In the genomic region with DNA sequence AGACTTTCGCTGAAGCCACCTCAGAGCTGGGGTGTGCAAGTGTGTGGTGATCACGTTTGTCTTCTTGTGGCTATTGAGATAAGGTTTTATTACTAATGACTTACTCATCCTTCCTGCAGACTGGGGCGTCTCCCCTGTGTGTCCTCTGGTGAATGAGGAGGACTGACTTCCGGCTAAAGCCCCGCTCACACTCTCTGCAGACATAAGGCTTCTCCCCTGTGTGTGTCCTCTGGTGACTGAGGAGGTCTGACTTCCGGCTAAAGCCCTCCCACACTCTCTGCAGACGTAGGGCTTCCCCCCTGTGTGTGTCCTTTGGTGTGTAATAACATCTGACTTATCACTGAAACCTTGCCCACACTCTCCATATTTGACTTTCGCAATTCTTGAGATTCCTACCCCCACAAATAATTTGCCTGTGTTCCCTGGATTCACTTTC, we compare ENCODE assay signal across 12 cellular contexts. TPM values are rescaled to one million over a fixed set of nuclear protein-coding genes. Genes with fewer than 3 reads are reported as not detected.
DNase-seq lines count a peak whose midpoint lies in the region; ATAC-seq and TF ChIP-seq lines count a peak whose summit lies in the region.
"Had no signal": no experiment of that assay in that cellular context is flagged by ENCODE, and none has a peak within 500 bp of the region (broad histone marks: within the 10 kb centered on the region; RNA-seq: fewer than 3 reads in every experiment).

No MANE protein-coding gene starts in this region.

- H3K36me3 ChIP-seq in A673 (ENCODE audit: insufficient read depth, low read length, poor library complexity, severe bottlenecking) (no peaks in the 10 kb centered on the region), transverse colon (no peaks in the 10 kb centered on the region)
- H3K36me3 ChIP-seq: MG63, uterus had no signal

- H3K4me1 ChIP-seq in A673 (ENCODE audit: insufficient read depth, low read length, poor library complexity, severe bottlenecking) (no peaks in the 10 kb centered on the region), transverse colon (no peaks in the 10 kb centered on the region)
- H3K4me1 ChIP-seq: uterus had no signal

- DNase-seq in A673 (ENCODE audit: low spot score) (peak; percentile 68), ELR (ENCODE audit: low read depth) (peak; percentile 90), fibroblast of the aortic adventitia (ENCODE audit: low read depth) (peak; percentile 57), OCI-M1 (lab: John Stamatoyannopoulos, UW) (no peak), ureter (ENCODE audit: low spot score) (no peak), transverse colon (no peak)
- DNase-seq: DMS79 treated with DMSO at 0.1 percent for 48 hours, MG63, uterus had no signal

- H3K9me3 ChIP-seq in A673 (ENCODE audit: low read depth, low read length, poor library complexity, severe bottlenecking) (peaks cover 12% of the 10 kb centered on the region), transverse colon (peaks cover 5 to 7% of the 10 kb centered on the region in 2 donors)
- H3K9me3 ChIP-seq: uterus had no signal

- H3K27me3 ChIP-seq in A673 (replicated peaks; ENCODE audit: insufficient read depth, low read depth, low read length, poor library complexity) (no peaks in the 10 kb centered on the region), transverse colon (peaks cover 4% of the 10 kb centered on the region)
- H3K27me3 ChIP-seq: uterus had no signal

- intact Hi-C loops in A673 (cut with micrococcal nuclease; ENCODE audit: unreplicated experiment) (no loop called here), transverse colon (cut with DNase I; ENCODE audit: low total_unique reads) (no loop called here)

- H3K27ac ChIP-seq in A673 (ENCODE audit: low read depth, low read length, poor library complexity, severe bottlenecking) (no peak overlapping the region), transverse colon (no peak overlapping the region)
- H3K27ac ChIP-seq: uterus had no signal

- in situ Hi-C loops in transverse colon (cut with MboI; ENCODE audit: low pct_ligation_motif_present in 1 of 4, low pct_unique_long_range_greater_than_20kb in 1 of 4, low sequenced_read_pairs in 3 of 4): no loop called here

- POLR2A ChIA-PET in A673 (lab: Charles Lee; ENCODE audit: low non-redundant PET): no interaction called here

- CTCF ChIA-PET in A673 (lab: Charles Lee): interaction anchor here (0.6 kb wide), 1 partner anchor 17 kb away, joined by 3 read pairs; no protein-coding TSS in a partner anchor

- TF ChIP-seq CTCF in A673 (conservative IDR thresholded peaks at IDR 0.05; ENCODE audit: low read depth, low read length) (no peak), fibroblast of the aortic adventitia (IDR thresholded peaks at IDR 0.05; ENCODE audit: insufficient read depth, low read length) (no peak), transverse colon (IDR thresholded peaks at IDR 0.05) (no peak)

- no peak for TF ChIP-seq EP300 in transverse colon (IDR thresholded peaks at IDR 0.05; ENCODE audit: low read depth)

- 53 to 88% methylated on average over 1 to 7 of the region's 8 CpGs for WGBS in transverse colon (ENCODE audit: low coverage in 1 of 2), 2 donors

- no TSS peak for BruUV-seq in A673 (replicated peaks; lab: Mats Ljungman, UMichigan)

- ATAC-seq in HG02763 (IDR thresholded peaks at IDR 0.05; ENCODE audit: unreplicated experiment): no peak
- ATAC-seq: Panc1 had no signal

- H3K4me3 ChIP-seq in A673 (ENCODE audit: low read depth, low read length, poor library complexity, severe bottlenecking) (no peak overlapping the region), fibroblast of the aortic adventitia (ENCODE audit: low read depth, low read length) (no peak overlapping the region), transverse colon (no peak overlapping the region)
- H3K4me3 ChIP-seq: MG63, uterus had no signal

- no peak for TF ChIP-seq POLR2A in transverse colon (IDR thresholded peaks at IDR 0.05)

TF ChIP-seq in PFSK-1, 5 proteins besides CTCF, POLR2A, EP300 and RAD21:
- TF ChIP-seq REST (IDR thresholded peaks at IDR 0.05; ENCODE audit: insufficient read depth in 1 of 2, low read depth in 2 of 2, low read length in 2 of 2) (no peak), TAF1 (IDR thresholded peaks at IDR 0.05; ENCODE audit: borderline replicate concordance, insufficient read depth, low read length) (no peak), SIN3A (IDR thresholded peaks at IDR 0.05; ENCODE audit: borderline replicate concordance, insufficient read depth, low read length) (peak; percentile 31; the same call in 1 of the 2 replicates), POLR2AphosphoS5 (IDR thresholded peaks at IDR 0.05; ENCODE audit: low read depth, low read length) (no peak), FOXP2 (optimal IDR thresholded peaks at IDR 0.05; ENCODE audit: borderline replicate concordance, extremely low read depth, extremely low read length, insufficient read depth) (no peak)

RNA-seq across cellular contexts. Expression of gene PRDM7, which starts 19.4 kb away (rescaled TPM):
- total RNA-seq in A673 (2021) (not detected in 2 replicates), fibroblast of the aortic adventitia (ENCODE audit: low replicate concordance) (not detected in 2 replicates), ureter (not detected), transverse colon (not detected)
- polyA plus RNA-seq in PFSK-1 (2012; ENCODE audit: insufficient read length, low read depth): not detected

RNA-seq across cellular contexts. Expression of gene DBNDD1, which starts 38.5 kb away (rescaled TPM):
- total RNA-seq in A673 (2021) (24.6 and 31.9 TPM in 2 replicates), fibroblast of the aortic adventitia (ENCODE audit: low replicate concordance) (0.16 and 1.7 TPM in 2 replicates), ureter (3.0 TPM), transverse colon (10 to 100 TPM in 3 of 4 donors, 1 to 10 TPM in 1; 6.8 to 33.7 (median 14.2) TPM)
- polyA plus RNA-seq in PFSK-1 (2012; ENCODE audit: insufficient read length, low read depth): 14.8 TPM

Comparison
In these comparisons a context has a peak if more than half of its experiments do, and no peak if none do; other contexts are left out.
1. DNase-seq: peak in A673 (single experiment), ELR (single experiment) and fibroblast of the aortic adventitia (single experiment); none in OCI-M1 (single experiment), ureter (single experiment) and transverse colon (single experiment).